16 cellular contexts compared by ENCODE assay signal in genomic region chr1:208410409-208410808, GRCh38.
A peak's percentile ranks its signal among the peaks of the same experiment; 100 is the strongest.
DNase-seq lines count a peak whose midpoint lies in the region; ATAC-seq and TF ChIP-seq lines count a peak whose summit lies in the region.
"Had no signal": no experiment of that assay in that cellular context is flagged by ENCODE, and none has a peak within 500 bp of the region (broad histone marks: within the 10 kb centered on the region; RNA-seq: fewer than 3 reads in every experiment).

No MANE protein-coding gene starts in this region.

- CTCF ChIA-PET in SK-N-SH (lab: Yijun Ruan, JAX): interaction anchor here (0.8 to 1.6 kb wide), 4 partner anchors 13 to 172 kb away, joined by 3 to 4 read pairs (median 3); no protein-coding TSS in a partner anchor

- POLR2A ChIA-PET in SK-N-SH (lab: Yijun Ruan, JAX): no interaction called here

- no peak for TF ChIP-seq CTCF in SK-N-SH (IDR thresholded peaks at IDR 0.05)
- TF ChIP-seq CTCF in glutamatergic neuron (IDR thresholded peaks at IDR 0.05; ENCODE audit: partially characterized antibody, unreplicated experiment): no peak
- TF ChIP-seq CTCF in neural progenitor cell (IDR thresholded peaks at IDR 0.05): no peak
- TF ChIP-seq CTCF in WERI-Rb-1 (IDR thresholded peaks at IDR 0.05; ENCODE audit: low read depth, low read length): no peak

- DNase-seq in ELF-1 (ENCODE audit: low read depth, low spot score): peak; percentile 26
- DNase-seq in SK-N-SH: peak; percentile 59
- DNase-seq in glutamatergic neuron: no peak
- DNase-seq in neural progenitor cell (ENCODE audit: low spot score): no peak
- DNase-seq in WERI-Rb-1: no peak
- no peak for DNase-seq in A172 (ENCODE audit: low spot score)
- DNase-seq: 8988T; C1 segment of cervical spinal cord; Caco-2; CD4-positive, alpha-beta T cell; GDM1; HCEC 1CT; KG1 had no signal

- H3K27ac Mint-ChIP-seq in glutamatergic neuron (ENCODE audit: unreplicated experiment) (peak overlapping the region; percentile 20), neural progenitor cell (peak overlapping the region; percentile 51)
- H3K27ac Mint-ChIP-seq: B cell; CD4-positive, alpha-beta T cell had no signal

- no peaks in the 10 kb centered on the region for H3K27me3 ChIP-seq in SK-N-SH (ENCODE audit: insufficient read depth)
- no peaks in the 10 kb centered on the region for H3K27me3 ChIP-seq in neural progenitor cell
- peaks cover 35% of the 10 kb centered on the region for H3K27me3 ChIP-seq in WERI-Rb-1 (ENCODE audit: insufficient read depth, low read depth, severe bottlenecking)

- H3K4me3 ChIP-seq in SK-N-SH (ENCODE audit: low read depth in 2 of 2, low read length in 1 of 2) (no peak overlapping the region), neural progenitor cell (no peak overlapping the region), WERI-Rb-1 (ENCODE audit: low read depth, low read length) (no peak overlapping the region)

- peak; percentile 34 for TF ChIP-seq RAD21 in SK-N-SH (IDR thresholded peaks at IDR 0.05; ENCODE audit: low read length)

- H3K27ac ChIP-seq in SK-N-SH (ENCODE audit: low read depth in 2 of 2, low read length in 1 of 2): peak overlapping the region in 1 of 2 experiments; percentile 79; a peak in 2 of 4 replicates
- H3K27ac ChIP-seq in neural progenitor cell: no peak overlapping the region
- no peak overlapping the region for H3K27ac ChIP-seq in WERI-Rb-1

- H3K36me3 Mint-ChIP-seq in glutamatergic neuron (ENCODE audit: unreplicated experiment) (no peaks in the 10 kb centered on the region), neural progenitor cell (no peaks in the 10 kb centered on the region)

- H3F3A ChIP-seq in SK-N-SH (replicated peaks; ENCODE audit: insufficient read depth) (no peaks in the 10 kb centered on the region), neural progenitor cell (ENCODE audit: low read depth) (no peaks in the 10 kb centered on the region)

- H3K9ac ChIP-seq in SK-N-SH (no peak overlapping the region), neural progenitor cell (no peak overlapping the region)

- TF ChIP-seq EP300 in SK-N-SH (IDR thresholded peaks at IDR 0.05; ENCODE audit: borderline replicate concordance in 1 of 2, low read depth in 1 of 2, low read length in 1 of 2): peak in 1 of 2 experiments; percentile 80; a peak in 2 of 4 replicates

- no peaks in the 10 kb centered on the region for H3K9me2 ChIP-seq in SK-N-SH

- no peak overlapping the region for H3K4me2 ChIP-seq in SK-N-SH
- H3K4me2 ChIP-seq in neural progenitor cell: no peak overlapping the region

- ATAC-seq in GM21723 (IDR thresholded peaks at IDR 0.05; ENCODE audit: unreplicated experiment): no peak
- no peak for ATAC-seq in GM19455 (IDR thresholded peaks at IDR 0.05; ENCODE audit: unreplicated experiment)

- H3K36me3 ChIP-seq in SK-N-SH (replicated peaks in 1 of 2; ENCODE audit: control insufficient read depth in 1 of 2, insufficient read depth in 2 of 2, low read length in 1 of 2) (no peaks in the 10 kb centered on the region), neural progenitor cell (no peaks in the 10 kb centered on the region), WERI-Rb-1 (no peaks in the 10 kb centered on the region)

- H3K27me3 Mint-ChIP-seq in glutamatergic neuron (ENCODE audit: unreplicated experiment) (no peaks in the 10 kb centered on the region), neural progenitor cell (ENCODE audit: insufficient read depth, low read depth) (no peaks in the 10 kb centered on the region)
- H3K27me3 Mint-ChIP-seq: B cell had no signal

- H3K9me3 Mint-ChIP-seq in glutamatergic neuron (ENCODE audit: unreplicated experiment): no peaks in the 10 kb centered on the region
- H3K9me3 Mint-ChIP-seq in neural progenitor cell: peaks cover under 1% of the 10 kb centered on the region
- H3K9me3 Mint-ChIP-seq: CD4-positive, alpha-beta T cell had no signal

- H3K79me2 ChIP-seq in SK-N-SH (ENCODE audit: insufficient read depth) (no peaks in the 10 kb centered on the region), neural progenitor cell (ENCODE audit: low read depth) (no peaks in the 10 kb centered on the region)

- H3K4me1 ChIP-seq in SK-N-SH (ENCODE audit: control insufficient read depth in 1 of 2, insufficient read depth in 2 of 2, low read depth in 1 of 2, low read length in 1 of 2) (peaks cover 0 to 26% of the 10 kb centered on the region in 2 experiments; a peak in 2 of 4 replicates), neural progenitor cell (no peaks in the 10 kb centered on the region)
- H3K4me1 ChIP-seq: Caco-2 had no signal

- H3K9me3 ChIP-seq in SK-N-SH (no peaks in the 10 kb centered on the region), neural progenitor cell (ENCODE audit: low read depth) (no peaks in the 10 kb centered on the region), WERI-Rb-1 (ENCODE audit: severe bottlenecking) (no peaks in the 10 kb centered on the region)
- H3K9me3 ChIP-seq: Caco-2 had no signal

- no peak overlapping the region for H3K4me3 Mint-ChIP-seq in glutamatergic neuron (ENCODE audit: unreplicated experiment)
- H3K4me3 Mint-ChIP-seq in neural progenitor cell: no peak overlapping the region
- H3K4me3 Mint-ChIP-seq: B cell; CD4-positive, alpha-beta T cell had no signal

- no peak overlapping the region for H2AFZ ChIP-seq in SK-N-SH (ENCODE audit: low read depth)
- H2AFZ ChIP-seq in neural progenitor cell (replicated peaks): peak overlapping the region; percentile 19

- no peaks in the 10 kb centered on the region for H4K20me1 ChIP-seq in SK-N-SH (ENCODE audit: insufficient read depth)
- no peaks in the 10 kb centered on the region for H4K20me1 ChIP-seq in neural progenitor cell (ENCODE audit: low read depth)

- WGBS in SK-N-SH (ENCODE audit: low lambda C conversion rate): 40% methylated on average over 5 of the region's 5 CpGs

- H3K4me1 Mint-ChIP-seq in glutamatergic neuron (ENCODE audit: low read depth, unreplicated experiment) (peaks cover 19% of the 10 kb centered on the region), neural progenitor cell (no peaks in the 10 kb centered on the region)
- H3K4me1 Mint-ChIP-seq: B cell had no signal

TF ChIP-seq in SK-N-SH, 30 proteins besides CTCF, POLR2A, EP300 and RAD21 (continues in another document):
- TF ChIP-seq EZH2phosphoT487 (IDR thresholded peaks at IDR 0.05; ENCODE audit: borderline replicate concordance, low read depth) (no peak), RFX5 (IDR thresholded peaks at IDR 0.05; ENCODE audit: low read length) (no peak), GABPA (IDR thresholded peaks at IDR 0.05; ENCODE audit: low read depth) (no peak), TCF12 (IDR thresholded peaks at IDR 0.05) (no peak), SIN3A (IDR thresholded peaks at IDR 0.05; ENCODE audit: borderline replicate concordance, low read depth, low read length) (no peak), USF2 (IDR thresholded peaks at IDR 0.05; ENCODE audit: borderline replicate concordance, low read depth, low read length) (no peak), PBX3 (IDR thresholded peaks at IDR 0.05) (no peak), POLR2AphosphoS5 (IDR thresholded peaks at IDR 0.05; ENCODE audit: low read depth, low read length) (no peak), GATA2 (CRISPR knock-in tag; IDR thresholded peaks at IDR 0.05) (peak; percentile 86), FOXJ3 (CRISPR knock-in tag; IDR thresholded peaks at IDR 0.05) (peak; percentile 54), JUND (IDR thresholded peaks at IDR 0.05) (no peak), NRF1 (IDR thresholded peaks at IDR 0.05; ENCODE audit: low read depth, low read length) (no peak), IRF3 (IDR thresholded peaks at IDR 0.05; ENCODE audit: low read depth, low read length) (no peak), CHD2 (IDR thresholded peaks at IDR 0.05; ENCODE audit: low read length, partially characterized antibody) (peak; percentile 85)
- TF ChIP-seq, protein P1, sequence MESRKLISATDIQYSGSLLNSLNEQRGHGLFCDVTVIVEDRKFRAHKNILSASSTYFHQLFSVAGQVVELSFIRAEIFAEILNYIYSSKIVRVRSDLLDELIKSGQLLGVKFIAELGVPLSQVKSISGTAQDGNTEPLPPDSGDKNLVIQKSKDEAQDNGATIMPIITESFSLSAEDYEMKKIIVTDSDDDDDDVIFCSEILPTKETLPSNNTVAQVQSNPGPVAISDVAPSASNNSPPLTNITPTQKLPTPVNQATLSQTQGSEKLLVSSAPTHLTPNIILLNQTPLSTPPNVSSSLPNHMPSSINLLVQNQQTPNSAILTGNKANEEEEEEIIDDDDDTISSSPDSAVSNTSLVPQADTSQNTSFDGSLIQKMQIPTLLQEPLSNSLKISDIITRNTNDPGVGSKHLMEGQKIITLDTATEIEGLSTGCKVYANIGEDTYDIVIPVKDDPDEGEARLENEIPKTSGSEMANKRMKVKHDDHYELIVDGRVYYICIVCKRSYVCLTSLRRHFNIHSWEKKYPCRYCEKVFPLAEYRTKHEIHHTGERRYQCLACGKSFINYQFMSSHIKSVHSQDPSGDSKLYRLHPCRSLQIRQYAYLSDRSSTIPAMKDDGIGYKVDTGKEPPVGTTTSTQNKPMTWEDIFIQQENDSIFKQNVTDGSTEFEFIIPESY (IDR thresholded peaks at IDR 0.05; ENCODE audit: borderline replicate concordance, low read depth): no peak

Comparison
In these comparisons a context has a peak if more than half of its experiments do, and no peak if none do; other contexts are left out.
1. DNase-seq: peak in ELF-1 (single experiment) and SK-N-SH (single experiment); none in glutamatergic neuron (single experiment), neural progenitor cell (single experiment), WERI-Rb-1 (single experiment) and A172 (single experiment).